1 cellular context compared by ENCODE assay signal in the genomic region with DNA sequence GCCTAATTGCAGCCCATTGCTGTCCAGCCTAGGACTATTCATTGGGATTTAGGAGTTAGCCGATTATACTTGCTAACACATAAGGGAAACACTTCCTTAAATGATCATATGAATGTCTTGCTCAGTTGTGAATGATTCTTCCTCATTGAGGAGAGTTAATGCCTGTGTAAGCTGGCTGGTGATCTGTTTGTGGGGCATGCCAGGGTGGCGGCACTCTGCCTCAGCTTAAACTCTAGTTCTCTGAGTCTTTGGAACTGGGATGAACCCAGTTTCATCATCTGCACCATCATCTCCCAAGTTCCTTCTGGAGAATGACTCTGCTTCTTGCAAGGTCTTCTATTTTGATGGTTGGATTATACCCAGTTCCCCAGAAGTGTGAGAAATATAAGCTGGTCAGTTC.
TF ChIP-seq lines count a peak whose summit lies in the region.

No MANE protein-coding gene starts in this region.

TF ChIP-seq in GM12878, 131 proteins besides CTCF, POLR2A, EP300 and RAD21:
- TF ChIP-seq PAX5 (IDR thresholded peaks at IDR 0.05; ENCODE audit: borderline replicate concordance, low read depth, low read length): no peak
- TF ChIP-seq, protein P1, sequence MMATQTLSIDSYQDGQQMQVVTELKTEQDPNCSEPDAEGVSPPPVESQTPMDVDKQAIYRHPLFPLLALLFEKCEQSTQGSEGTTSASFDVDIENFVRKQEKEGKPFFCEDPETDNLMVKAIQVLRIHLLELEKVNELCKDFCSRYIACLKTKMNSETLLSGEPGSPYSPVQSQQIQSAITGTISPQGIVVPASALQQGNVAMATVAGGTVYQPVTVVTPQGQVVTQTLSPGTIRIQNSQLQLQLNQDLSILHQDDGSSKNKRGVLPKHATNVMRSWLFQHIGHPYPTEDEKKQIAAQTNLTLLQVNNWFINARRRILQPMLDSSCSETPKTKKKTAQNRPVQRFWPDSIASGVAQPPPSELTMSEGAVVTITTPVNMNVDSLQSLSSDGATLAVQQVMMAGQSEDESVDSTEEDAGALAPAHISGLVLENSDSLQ (IDR thresholded peaks at IDR 0.05): no peak
- TF ChIP-seq FOXK2 (IDR thresholded peaks at IDR 0.05): no peak
- no peak for TF ChIP-seq IKZF2 (IDR thresholded peaks at IDR 0.05)
- no peak for TF ChIP-seq HDGF (IDR thresholded peaks at IDR 0.05)
- TF ChIP-seq BHLHE40 (IDR thresholded peaks at IDR 0.05; ENCODE audit: borderline replicate concordance in 1 of 2, low read depth in 2 of 2, low read length in 1 of 2): no peak
- TF ChIP-seq HCFC1 (IDR thresholded peaks at IDR 0.05; ENCODE audit: low read length): no peak
- no peak for TF ChIP-seq TAF1 (IDR thresholded peaks at IDR 0.05; ENCODE audit: borderline replicate concordance, low read depth, low read length)
- no peak for TF ChIP-seq ZNF622 (IDR thresholded peaks at IDR 0.05)
- no peak for TF ChIP-seq GABPA (IDR thresholded peaks at IDR 0.05; ENCODE audit: low read depth)
- TF ChIP-seq, protein P2, sequence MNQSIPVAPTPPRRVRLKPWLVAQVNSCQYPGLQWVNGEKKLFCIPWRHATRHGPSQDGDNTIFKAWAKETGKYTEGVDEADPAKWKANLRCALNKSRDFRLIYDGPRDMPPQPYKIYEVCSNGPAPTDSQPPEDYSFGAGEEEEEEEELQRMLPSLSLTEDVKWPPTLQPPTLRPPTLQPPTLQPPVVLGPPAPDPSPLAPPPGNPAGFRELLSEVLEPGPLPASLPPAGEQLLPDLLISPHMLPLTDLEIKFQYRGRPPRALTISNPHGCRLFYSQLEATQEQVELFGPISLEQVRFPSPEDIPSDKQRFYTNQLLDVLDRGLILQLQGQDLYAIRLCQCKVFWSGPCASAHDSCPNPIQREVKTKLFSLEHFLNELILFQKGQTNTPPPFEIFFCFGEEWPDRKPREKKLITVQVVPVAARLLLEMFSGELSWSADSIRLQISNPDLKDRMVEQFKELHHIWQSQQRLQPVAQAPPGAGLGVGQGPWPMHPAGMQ (IDR thresholded peaks at IDR 0.05; ENCODE audit: borderline replicate concordance): no peak
- no peak for TF ChIP-seq POU2F2 (IDR thresholded peaks at IDR 0.05; ENCODE audit: borderline replicate concordance, low read depth, low read length)
- TF ChIP-seq, protein P3, sequence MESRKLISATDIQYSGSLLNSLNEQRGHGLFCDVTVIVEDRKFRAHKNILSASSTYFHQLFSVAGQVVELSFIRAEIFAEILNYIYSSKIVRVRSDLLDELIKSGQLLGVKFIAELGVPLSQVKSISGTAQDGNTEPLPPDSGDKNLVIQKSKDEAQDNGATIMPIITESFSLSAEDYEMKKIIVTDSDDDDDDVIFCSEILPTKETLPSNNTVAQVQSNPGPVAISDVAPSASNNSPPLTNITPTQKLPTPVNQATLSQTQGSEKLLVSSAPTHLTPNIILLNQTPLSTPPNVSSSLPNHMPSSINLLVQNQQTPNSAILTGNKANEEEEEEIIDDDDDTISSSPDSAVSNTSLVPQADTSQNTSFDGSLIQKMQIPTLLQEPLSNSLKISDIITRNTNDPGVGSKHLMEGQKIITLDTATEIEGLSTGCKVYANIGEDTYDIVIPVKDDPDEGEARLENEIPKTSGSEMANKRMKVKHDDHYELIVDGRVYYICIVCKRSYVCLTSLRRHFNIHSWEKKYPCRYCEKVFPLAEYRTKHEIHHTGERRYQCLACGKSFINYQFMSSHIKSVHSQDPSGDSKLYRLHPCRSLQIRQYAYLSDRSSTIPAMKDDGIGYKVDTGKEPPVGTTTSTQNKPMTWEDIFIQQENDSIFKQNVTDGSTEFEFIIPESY (IDR thresholded peaks at IDR 0.05): no peak
